36 cellular contexts compared by ENCODE assay signal in the genomic region with DNA sequence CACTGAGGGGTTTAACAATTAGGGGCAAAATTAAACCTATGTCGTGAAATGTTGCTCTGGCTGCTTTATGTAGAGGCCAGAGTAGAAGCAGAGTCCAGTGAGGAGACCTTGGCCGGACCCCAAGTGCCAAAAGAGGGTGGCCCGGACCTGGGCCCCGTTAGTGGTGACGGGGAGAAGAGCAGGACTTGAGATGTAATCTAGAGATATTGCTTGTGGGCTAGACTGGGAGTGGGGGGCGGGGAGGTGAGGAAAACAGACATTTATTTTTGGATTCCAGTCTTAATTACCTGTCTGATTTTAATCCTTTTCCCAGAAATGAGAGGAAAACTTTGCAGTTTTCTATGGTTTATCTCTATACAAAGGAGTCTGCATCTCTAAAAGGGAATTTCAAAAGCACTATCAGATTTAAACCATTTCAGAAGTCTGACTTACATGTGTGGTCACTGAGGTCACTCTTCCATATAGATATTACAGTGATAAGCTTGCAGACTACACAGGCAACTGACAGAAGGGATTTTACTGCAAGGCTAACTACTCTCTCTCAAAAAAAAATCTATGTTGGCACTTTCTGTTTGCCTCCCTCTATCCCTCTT.
"Had no signal": no experiment of that assay in that cellular context is flagged by ENCODE, and none has a peak within 500 bp of the region (broad histone marks: within the 10 kb centered on the region; RNA-seq: fewer than 3 reads in every experiment).

No MANE protein-coding gene starts in this region.

- H3K9me3 ChIP-seq: adrenal gland, MG63, Peyer's patch, SJSA1 had no signal

- H3K4me3 ChIP-seq: adrenal gland, MG63, Peyer's patch, SJSA1 had no signal

- H3K27ac ChIP-seq: adrenal gland, Peyer's patch, SJSA1 had no signal

- DNase-seq: activated CD4-positive, alpha-beta memory T cell treated with anti-CD3 and anti-CD28 coated beads for 36 hours; activated CD4-positive, alpha-beta T cell treated with anti-CD3 and anti-CD28 coated beads for 36 hours; activated CD4-positive, alpha-beta T cell treated with anti-CD3 and anti-CD28 coated beads, Interleukin-2, amount 10 ng/mL, durations not matched to agents 7 days and 5 days; activated CD8-positive, alpha-beta memory T cell treated with anti-CD3 and anti-CD28 coated beads, Interleukin-2, amount 50 U/mL, for 4 hours; activated gamma-delta T cell treated with Interleukin-2 at 50 U/mL for 16 hours; activated naive CD4-positive, alpha-beta T cell treated with anti-CD3 and anti-CD28 coated beads for 36 hours; activated T-cell treated with anti-CD3 and anti-CD28 coated beads for 4 hours; activated T-cell treated with anti-CD3 and anti-CD28 coated beads, Interleukin-2, amount 50 U/mL, for 4 hours; adrenal gland; anterior cingulate cortex; caudate nucleus; cerebellar nuclear complex; Kasumi-1; KG1; MG63; NCI-H1092 treated with DMSO at 0.1 percent for 48 hours; NCI-H1417; NCI-H146; NCI-H187 treated with DMSO at 0.1 percent for 48 hours; NCI-H2081; NCI-H2171 treated with DMSO at 0.1 percent for 48 hours; NCI-H2227 treated with DMSO at 0.1 percent for 48 hours; NCI-H446; NCI-H510A treated with DMSO at 0.1 percent for 48 hours; NCI-H526 treated with DMSO at 0.1 percent for 48 hours; NCI-H774; PC-3; Peyer's patch; RPMI8226; SHP77 treated with DMSO at 0.1 percent for 48 hours had no signal

- H3K27me3 ChIP-seq: adrenal gland, MG63, Peyer's patch, SJSA1 had no signal

- H3K36me3 ChIP-seq: adrenal gland, MG63, Peyer's patch had no signal

- H3K4me1 ChIP-seq: SJSA1 had no signal

- ATAC-seq: activated CD4-positive, alpha-beta T cell treated with anti-CD3 and anti-CD28 coated beads for 36 hours; activated CD4-positive, CD25-positive, alpha-beta regulatory T cell treated with anti-CD3 and anti-CD28 coated beads, Interleukin-2, amount 50 U/mL, for 24 hours; activated naive CD4-positive, alpha-beta T cell treated with anti-CD3 and anti-CD28 coated beads, Interleukin-2, amount 50 U/mL, for 72 hours; activated T-cell treated with anti-CD3 and anti-CD28 coated beads, Interleukin-2, amount 50 U/mL, for 4 hours; PC-3; WTC11 had no signal

- FAIRE-seq: bronchial epithelial cell, TTC549 had no signal
